1 cellular context compared by ENCODE assay signal in the genomic region with DNA sequence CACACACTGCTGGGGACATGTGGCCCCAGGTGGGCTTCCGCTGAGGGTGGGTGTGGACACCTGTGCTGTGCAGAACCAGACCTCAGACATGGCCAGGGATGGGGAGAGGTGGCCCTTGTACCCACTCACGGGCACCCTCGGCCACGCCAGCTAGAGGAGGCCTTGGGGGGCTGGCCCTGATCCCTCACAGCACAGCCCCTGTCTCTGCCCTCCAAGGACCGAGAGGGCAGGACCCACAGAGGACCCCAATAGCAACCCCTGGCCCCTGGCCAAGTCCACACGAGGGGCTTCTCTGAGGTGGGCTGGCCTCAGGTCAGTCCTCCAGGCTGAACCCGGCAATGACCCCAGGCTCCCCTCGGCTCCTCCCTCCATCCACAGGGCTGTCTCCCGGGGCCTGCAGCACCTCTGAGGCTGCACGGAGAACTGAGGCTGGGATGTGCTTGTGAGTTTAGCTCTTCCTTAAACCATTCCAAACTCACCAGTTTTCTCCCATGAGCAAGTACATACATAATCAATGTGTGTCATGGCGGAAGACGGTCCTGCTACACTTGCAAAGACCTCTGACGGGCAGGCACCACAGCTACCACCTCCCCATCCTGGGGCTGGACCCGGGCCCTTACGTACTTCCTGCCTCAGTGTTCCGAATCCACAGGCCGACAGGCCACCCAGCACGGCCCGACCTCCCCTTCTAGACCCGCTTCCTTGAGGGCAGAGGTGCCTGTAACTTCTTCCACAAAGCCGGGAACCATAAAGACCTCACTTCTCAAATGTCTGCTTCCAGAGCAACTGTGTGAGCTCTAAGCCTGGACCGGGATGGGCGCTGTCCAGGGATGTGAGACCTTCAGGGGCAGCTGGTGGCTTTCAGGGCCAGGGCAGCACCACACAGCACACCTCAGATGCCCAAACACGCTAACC.
TF ChIP-seq lines count a peak whose summit lies in the region.

No MANE protein-coding gene starts in this region.

TF ChIP-seq in HEK293T, 16 proteins besides CTCF, POLR2A, EP300 and RAD21:
- no peak for TF ChIP-seq SUZ12 (IDR thresholded peaks at IDR 0.05)
- no peak for TF ChIP-seq NFRKB (IDR thresholded peaks at IDR 0.05)
- no peak for TF ChIP-seq FOXA1 (IDR thresholded peaks at IDR 0.05)
- TF ChIP-seq, protein P1, sequence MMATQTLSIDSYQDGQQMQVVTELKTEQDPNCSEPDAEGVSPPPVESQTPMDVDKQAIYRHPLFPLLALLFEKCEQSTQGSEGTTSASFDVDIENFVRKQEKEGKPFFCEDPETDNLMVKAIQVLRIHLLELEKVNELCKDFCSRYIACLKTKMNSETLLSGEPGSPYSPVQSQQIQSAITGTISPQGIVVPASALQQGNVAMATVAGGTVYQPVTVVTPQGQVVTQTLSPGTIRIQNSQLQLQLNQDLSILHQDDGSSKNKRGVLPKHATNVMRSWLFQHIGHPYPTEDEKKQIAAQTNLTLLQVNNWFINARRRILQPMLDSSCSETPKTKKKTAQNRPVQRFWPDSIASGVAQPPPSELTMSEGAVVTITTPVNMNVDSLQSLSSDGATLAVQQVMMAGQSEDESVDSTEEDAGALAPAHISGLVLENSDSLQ (IDR thresholded peaks at IDR 0.05) = no peak
- TF ChIP-seq HDGF (IDR thresholded peaks at IDR 0.05; ENCODE audit: borderline replicate concordance) = no peak
- no peak for TF ChIP-seq ZNF384 (IDR thresholded peaks at IDR 0.05)
- no peak for TF ChIP-seq LEF1 (IDR thresholded peaks at IDR 0.05; ENCODE audit: borderline replicate concordance)
- TF ChIP-seq L3MBTL2 (conservative IDR thresholded peaks at IDR 0.05) = no peak
- TF ChIP-seq FOXK2 (IDR thresholded peaks at IDR 0.05) = no peak
- no peak for TF ChIP-seq BHLHE40 (IDR thresholded peaks at IDR 0.05; ENCODE audit: borderline replicate concordance)
- no peak for TF ChIP-seq SP1 (IDR thresholded peaks at IDR 0.05)
- TF ChIP-seq ARNT (IDR thresholded peaks at IDR 0.05) = no peak
- TF ChIP-seq FOXM1 (IDR thresholded peaks at IDR 0.05; ENCODE audit: borderline replicate concordance) = no peak
- TF ChIP-seq TARDBP (IDR thresholded peaks at IDR 0.05) = no peak
- no peak for TF ChIP-seq ELF4 (IDR thresholded peaks at IDR 0.05)
- TF ChIP-seq CTBP1 (IDR thresholded peaks at IDR 0.05; ENCODE audit: borderline replicate concordance) = no peak
TF ChIP-seq in HEK293T: peak in this region for 0.
